Comparison of ENCODE assay signal across 10 cellular contexts in genomic region chr14:104001003-104001402, GRCh38.
DNase-seq lines count a peak whose midpoint lies in the region; ATAC-seq and TF ChIP-seq lines count a peak whose summit lies in the region.
"Had no signal": no experiment of that assay in that cellular context is flagged by ENCODE, and none has a peak within 500 bp of the region (broad histone marks: within the 10 kb centered on the region; RNA-seq: fewer than 3 reads in every experiment).

No MANE protein-coding gene starts in this region.

- ATAC-seq in memory B cell (ENCODE audit: low read depth) (peak; percentile 38), HG03378 (IDR thresholded peaks at IDR 0.05; ENCODE audit: unreplicated experiment) (no peak), HG02642 (IDR thresholded peaks at IDR 0.05; ENCODE audit: poor library complexity, unreplicated experiment) (no peak)

- no peaks in the 10 kb centered on the region for H3K36me3 Mint-ChIP-seq in activated naive CD4-positive, alpha-beta T cell treated with anti-CD3 and anti-CD28 coated beads, Interleukin-2, amount 10 ng/mL, durations not matched to agents 7 days and 5 days
- no peaks in the 10 kb centered on the region for H3K36me3 Mint-ChIP-seq in memory B cell

- no peaks in the 10 kb centered on the region for H3K9me3 Mint-ChIP-seq in activated naive CD4-positive, alpha-beta T cell treated with anti-CD3 and anti-CD28 coated beads, Interleukin-2, amount 10 ng/mL, durations not matched to agents 7 days and 5 days
- no peaks in the 10 kb centered on the region for H3K9me3 Mint-ChIP-seq in memory B cell

- H3K27me3 Mint-ChIP-seq in activated naive CD4-positive, alpha-beta T cell treated with anti-CD3 and anti-CD28 coated beads, Interleukin-2, amount 10 ng/mL, durations not matched to agents 7 days and 5 days: peaks cover 18% of the 10 kb centered on the region
- H3K27me3 Mint-ChIP-seq in memory B cell: peaks cover 8% of the 10 kb centered on the region

- H3K27ac Mint-ChIP-seq in activated naive CD4-positive, alpha-beta T cell treated with anti-CD3 and anti-CD28 coated beads, Interleukin-2, amount 10 ng/mL, durations not matched to agents 7 days and 5 days: no peak overlapping the region
- H3K27ac Mint-ChIP-seq in memory B cell: no peak overlapping the region

- H3K4me3 ChIP-seq in GM12864 (ENCODE audit: low read depth, low read length): no peak overlapping the region

- peak; percentile 17 for TF ChIP-seq CTCF in GM12864 (IDR thresholded peaks at IDR 0.05; ENCODE audit: low read depth, low read length, missing control alignments)

- CTCF ChIA-PET in activated naive CD4-positive, alpha-beta T cell treated with anti-CD3 and anti-CD28 coated beads, Interleukin-2, amount 10 ng/mL, durations not matched to agents 7 days and 5 days (lab: Charles Lee): interaction anchor here (0.8 kb wide), 1 partner anchor 22 kb away, joined by 3 read pairs; no protein-coding TSS in a partner anchor

- H3K4me1 Mint-ChIP-seq in activated naive CD4-positive, alpha-beta T cell treated with anti-CD3 and anti-CD28 coated beads, Interleukin-2, amount 10 ng/mL, durations not matched to agents 7 days and 5 days: no peaks in the 10 kb centered on the region
- peaks cover 2% of the 10 kb centered on the region for H3K4me1 Mint-ChIP-seq in memory B cell

- DNase-seq in GM12864 (ENCODE audit: low read depth): no peak
- peak; percentile 9 for DNase-seq in KG1 (lab: John Stamatoyannopoulos, UW)
- DNase-seq in activated naive CD4-positive, alpha-beta T cell treated with anti-CD3 and anti-CD28 coated beads, Interleukin-2, amount 10 ng/mL, durations not matched to agents 7 days and 5 days: peak; percentile 38
- no peak for DNase-seq in memory B cell (ENCODE audit: low spot score in 2 of 2)
- DNase-seq in DMS153 (lab: John Stamatoyannopoulos, UW): no peak
- DNase-seq: NCI-H1092, posterior cingulate gyrus, T1000 had no signal

- H3K4me3 Mint-ChIP-seq in activated naive CD4-positive, alpha-beta T cell treated with anti-CD3 and anti-CD28 coated beads, Interleukin-2, amount 10 ng/mL, durations not matched to agents 7 days and 5 days: no peak overlapping the region
- H3K4me3 Mint-ChIP-seq in memory B cell: no peak overlapping the region

Comparison
In these comparisons a context has a peak if more than half of its experiments do, and no peak if none do; other contexts are left out.
1. DNase-seq: peak in KG1 (single experiment) and activated naive CD4-positive, alpha-beta T cell treated with anti-CD3 and anti-CD28 coated beads, Interleukin-2, amount 10 ng/mL, durations not matched to agents 7 days and 5 days (single experiment); none in GM12864 (single experiment), memory B cell (0 of 2) and DMS153 (single experiment).